ENCODE assay signal across 1 cellular context in the genomic region with DNA sequence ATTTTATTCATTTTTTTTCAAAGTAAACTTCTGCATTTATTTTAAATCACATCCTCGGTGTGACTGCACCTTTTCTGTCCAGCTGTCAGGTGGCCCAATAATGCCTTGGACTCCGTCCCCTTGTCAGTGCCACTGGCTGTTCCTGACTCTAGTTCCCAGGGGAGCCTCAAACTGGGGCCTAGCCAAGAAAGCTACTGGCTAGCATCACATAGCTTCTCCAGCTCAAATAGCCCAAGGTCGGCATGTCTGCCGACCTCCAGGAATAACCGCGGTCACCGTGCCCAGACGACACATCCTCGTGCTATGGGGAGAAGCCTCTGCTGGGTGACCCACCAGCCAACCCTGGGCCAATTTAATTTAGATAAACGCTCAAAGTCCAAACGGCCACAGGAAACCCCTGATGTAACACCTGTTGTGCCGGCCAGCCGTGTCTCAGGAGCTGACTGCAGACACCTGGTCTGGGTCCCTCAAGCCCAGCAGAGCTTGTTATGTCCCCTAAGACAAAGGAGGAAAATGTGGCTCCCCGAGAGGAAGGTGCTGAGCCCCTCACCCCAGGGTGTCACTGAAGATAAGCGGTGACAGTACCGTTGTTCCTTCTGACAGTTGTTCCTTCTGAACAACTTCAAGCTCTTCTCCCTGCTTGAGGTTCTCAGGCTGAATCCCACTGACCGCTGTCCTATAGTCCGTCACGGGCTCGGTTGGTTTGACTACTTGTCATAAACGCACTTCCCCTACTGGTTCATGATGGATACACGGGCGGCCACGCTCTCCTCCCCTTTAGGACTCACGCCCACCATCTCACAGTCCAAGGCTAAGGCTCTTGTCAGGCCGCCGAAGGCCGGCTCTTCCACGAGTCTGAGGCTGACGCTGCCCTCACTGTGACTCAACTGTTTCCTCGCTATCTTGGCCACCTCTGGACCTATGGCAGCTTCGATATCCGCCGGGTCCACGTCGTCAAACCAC.
TF ChIP-seq lines count a peak whose summit lies in the region.

No MANE protein-coding gene starts in this region.

TF ChIP-seq in WTC11, 78 proteins besides CTCF, POLR2A, EP300 and RAD21 (continued from another document):
- TF ChIP-seq, protein P1, sequence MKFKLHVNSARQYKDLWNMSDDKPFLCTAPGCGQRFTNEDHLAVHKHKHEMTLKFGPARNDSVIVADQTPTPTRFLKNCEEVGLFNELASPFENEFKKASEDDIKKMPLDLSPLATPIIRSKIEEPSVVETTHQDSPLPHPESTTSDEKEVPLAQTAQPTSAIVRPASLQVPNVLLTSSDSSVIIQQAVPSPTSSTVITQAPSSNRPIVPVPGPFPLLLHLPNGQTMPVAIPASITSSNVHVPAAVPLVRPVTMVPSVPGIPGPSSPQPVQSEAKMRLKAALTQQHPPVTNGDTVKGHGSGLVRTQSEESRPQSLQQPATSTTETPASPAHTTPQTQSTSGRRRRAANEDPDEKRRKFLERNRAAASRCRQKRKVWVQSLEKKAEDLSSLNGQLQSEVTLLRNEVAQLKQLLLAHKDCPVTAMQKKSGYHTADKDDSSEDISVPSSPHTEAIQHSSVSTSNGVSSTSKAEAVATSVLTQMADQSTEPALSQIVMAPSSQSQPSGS (CRISPR knock-in tag; IDR thresholded peaks at IDR 0.05; ENCODE audit: borderline replicate concordance, low read depth): no peak
- no peak for TF ChIP-seq RELA (CRISPR knock-in tag; IDR thresholded peaks at IDR 0.05; ENCODE audit: borderline replicate concordance)
- TF ChIP-seq, protein P2, sequence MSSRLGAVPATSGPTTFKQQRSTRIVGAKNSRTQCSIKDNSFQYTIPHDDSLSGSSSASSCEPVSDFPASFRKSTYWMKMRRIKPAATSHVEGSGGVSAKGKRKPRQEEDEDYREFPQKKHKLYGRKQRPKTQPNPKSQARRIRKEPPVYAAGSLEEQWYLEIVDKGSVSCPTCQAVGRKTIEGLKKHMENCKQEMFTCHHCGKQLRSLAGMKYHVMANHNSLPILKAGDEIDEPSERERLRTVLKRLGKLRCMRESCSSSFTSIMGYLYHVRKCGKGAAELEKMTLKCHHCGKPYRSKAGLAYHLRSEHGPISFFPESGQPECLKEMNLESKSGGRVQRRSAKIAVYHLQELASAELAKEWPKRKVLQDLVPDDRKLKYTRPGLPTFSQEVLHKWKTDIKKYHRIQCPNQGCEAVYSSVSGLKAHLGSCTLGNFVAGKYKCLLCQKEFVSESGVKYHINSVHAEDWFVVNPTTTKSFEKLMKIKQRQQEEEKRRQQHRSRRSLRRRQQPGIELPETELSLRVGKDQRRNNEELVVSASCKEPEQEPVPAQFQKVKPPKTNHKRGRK (CRISPR knock-in tag; IDR thresholded peaks at IDR 0.05; ENCODE audit: borderline replicate concordance): no peak
- no peak for TF ChIP-seq FOXP1 (CRISPR knock-in tag; IDR thresholded peaks at IDR 0.05; ENCODE audit: borderline replicate concordance)
- TF ChIP-seq MXD4 (CRISPR knock-in tag; IDR thresholded peaks at IDR 0.05; ENCODE audit: borderline replicate concordance): no peak
- TF ChIP-seq NFYB (CRISPR knock-in tag; conservative IDR thresholded peaks at IDR 0.05; ENCODE audit: low read depth): no peak
- TF ChIP-seq SOX15 (CRISPR knock-in tag; IDR thresholded peaks at IDR 0.05): no peak
- TF ChIP-seq GRHL2 (CRISPR knock-in tag; IDR thresholded peaks at IDR 0.05; ENCODE audit: insufficient replicate concordance, severe bottlenecking): no peak
- TF ChIP-seq, protein P3, sequence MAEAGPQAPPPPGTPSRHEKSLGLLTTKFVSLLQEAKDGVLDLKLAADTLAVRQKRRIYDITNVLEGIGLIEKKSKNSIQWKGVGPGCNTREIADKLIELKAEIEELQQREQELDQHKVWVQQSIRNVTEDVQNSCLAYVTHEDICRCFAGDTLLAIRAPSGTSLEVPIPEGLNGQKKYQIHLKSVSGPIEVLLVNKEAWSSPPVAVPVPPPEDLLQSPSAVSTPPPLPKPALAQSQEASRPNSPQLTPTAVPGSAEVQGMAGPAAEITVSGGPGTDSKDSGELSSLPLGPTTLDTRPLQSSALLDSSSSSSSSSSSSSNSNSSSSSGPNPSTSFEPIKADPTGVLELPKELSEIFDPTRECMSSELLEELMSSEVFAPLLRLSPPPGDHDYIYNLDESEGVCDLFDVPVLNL (CRISPR knock-in tag; IDR thresholded peaks at IDR 0.05; ENCODE audit: borderline replicate concordance, low read depth): no peak
- no peak for TF ChIP-seq ELF4 (CRISPR knock-in tag; IDR thresholded peaks at IDR 0.05; ENCODE audit: low read depth)
- no peak for TF ChIP-seq FOXJ3 (CRISPR knock-in tag; IDR thresholded peaks at IDR 0.05; ENCODE audit: borderline replicate concordance)
